1 cellular context compared by ENCODE assay signal in genomic region chr7:39951156-39951942, GRCh38.
TF ChIP-seq lines count a peak whose summit lies in the region.

No MANE protein-coding gene starts in this region.

TF ChIP-seq in K562, 482 proteins besides CTCF, POLR2A, EP300 and RAD21 (continued from another document):
- TF ChIP-seq RUNX1 (IDR thresholded peaks at IDR 0.05; ENCODE audit: low read depth) (no peak), SMARCE1 (IDR thresholded peaks at IDR 0.05) (no peak), FOXK1 (CRISPR knock-in tag; IDR thresholded peaks at IDR 0.05; ENCODE audit: borderline replicate concordance) (0 out of 2 replicates have a peak, but pooled peaks have one; percentile 35)
